12 cellular contexts compared by ENCODE assay signal in genomic region chr2:238015705-238016104, GRCh38. TPM values are rescaled to one million over a fixed set of nuclear protein-coding genes. Genes with fewer than 3 reads are reported as not detected.
A peak's percentile ranks its signal among the peaks of the same experiment; 100 is the strongest.
DNase-seq lines count a peak whose midpoint lies in the region; ATAC-seq and TF ChIP-seq lines count a peak whose summit lies in the region.
"Had no signal": no experiment of that assay in that cellular context is flagged by ENCODE, and none has a peak within 500 bp of the region (broad histone marks: within the 10 kb centered on the region; RNA-seq: fewer than 3 reads in every experiment).

No MANE protein-coding gene starts in this region.

- H3K36me3 ChIP-seq in BLaER1 (peaks cover 27% of the 10 kb centered on the region), liver (ENCODE audit: control insufficient read depth in 4 of 4, insufficient read depth in 3 of 4, low read depth in 1 of 4, low read length in 3 of 4) (peaks cover 2 to 10% (median 5%) of the 10 kb centered on the region in 4 donors), Caco-2 (ENCODE audit: control insufficient read depth, insufficient read depth, low read length) (no peaks in the 10 kb centered on the region)

- H3K9ac ChIP-seq in BLaER1 (no peak overlapping the region), liver (ENCODE audit: low read depth in 1 of 2, low read length in 2 of 2) (no peak overlapping the region)

- no peaks in the 10 kb centered on the region for H3K27me3 Mint-ChIP-seq in activated T-helper 2 cell treated with anti-CD3 and anti-CD28 coated beads, Interferon-gamma antibody, Interleukin-2, Interleukin-4, amounts not matched to agents 10 μg/mL and 5 μg/mL and 100 μg/mL, durations not matched to agents 14 hours and 24 hours and 36 hours (ENCODE audit: low read depth)
- no peaks in the 10 kb centered on the region for H3K27me3 Mint-ChIP-seq in Caco-2 (ENCODE audit: insufficient read depth, unreplicated experiment)

- TF ChIP-seq CTCF in GM13976 (IDR thresholded peaks at IDR 0.05; ENCODE audit: borderline replicate concordance, control extremely low read depth, extremely low read depth, insufficient read depth, missing control alignments) (peak; percentile 31), liver (IDR thresholded peaks at IDR 0.05; ENCODE audit: low read depth, low read length, missing input control) (peak; percentile 9), Caco-2 (IDR thresholded peaks at IDR 0.05; ENCODE audit: insufficient read depth in 1 of 2, low read depth in 1 of 2, low read length in 1 of 2, severe bottlenecking in 1 of 2, unreplicated experiment in 1 of 2) (no peak)

- peaks cover 49% of the 10 kb centered on the region for H3K4me1 ChIP-seq in BLaER1
- no peaks in the 10 kb centered on the region for H3K4me1 ChIP-seq in liver (ENCODE audit: control insufficient read depth in 4 of 4, insufficient read depth in 4 of 4, low read length in 3 of 4)
- no peaks in the 10 kb centered on the region for H3K4me1 ChIP-seq in Caco-2

- H3K4me3 ChIP-seq in BLaER1 (no peak overlapping the region), liver (ENCODE audit: low read depth in 1 of 3, low read length in 3 of 3) (no peak overlapping the region), Caco-2 (ENCODE audit: low read depth, low read length) (no peak overlapping the region)

- in situ Hi-C loops in GM13976 (cut with MboI; ENCODE audit: low sequenced_read_pairs, unreplicated experiment), result no loop called here

- H3K36me3 Mint-ChIP-seq in activated T-helper 2 cell treated with anti-CD3 and anti-CD28 coated beads, Interferon-gamma antibody, Interleukin-2, Interleukin-4, amounts not matched to agents 10 μg/mL and 5 μg/mL and 100 μg/mL, durations not matched to agents 14 hours and 24 hours and 36 hours (ENCODE audit: low read depth), result peaks cover 74% of the 10 kb centered on the region
- peaks cover 6% of the 10 kb centered on the region for H3K36me3 Mint-ChIP-seq in Caco-2 (ENCODE audit: insufficient read depth, unreplicated experiment)

- POLR2A ChIA-PET in Caco-2 (lab: Charles Lee), result no interaction called here

- H3K4me3 Mint-ChIP-seq in activated T-helper 2 cell treated with anti-CD3 and anti-CD28 coated beads, Interferon-gamma antibody, Interleukin-2, Interleukin-4, amounts not matched to agents 10 μg/mL and 5 μg/mL and 100 μg/mL, durations not matched to agents 14 hours and 24 hours and 36 hours (ENCODE audit: low read depth), result no peak overlapping the region
- no peak overlapping the region for H3K4me3 Mint-ChIP-seq in Caco-2 (ENCODE audit: unreplicated experiment)
- H3K4me3 Mint-ChIP-seq: activated T-cell treated with anti-CD3 and anti-CD28 coated beads, Interleukin-2, amount 50 U/mL, for 4 hours had no signal

- H3K4me1 Mint-ChIP-seq in activated T-helper 2 cell treated with anti-CD3 and anti-CD28 coated beads, Interferon-gamma antibody, Interleukin-2, Interleukin-4, amounts not matched to agents 10 μg/mL and 5 μg/mL and 100 μg/mL, durations not matched to agents 14 hours and 24 hours and 36 hours (ENCODE audit: low read depth), result peaks cover 39% of the 10 kb centered on the region
- H3K4me1 Mint-ChIP-seq in Caco-2 (ENCODE audit: low read depth, unreplicated experiment), result no peaks in the 10 kb centered on the region

- H3K27ac ChIP-seq in BLaER1 (no peak overlapping the region), liver (ENCODE audit: low read depth in 1 of 2, low read length in 2 of 2) (no peak overlapping the region)

- H3K4me2 ChIP-seq in BLaER1, result peak overlapping the region; percentile 16; the same call in 1 of the 2 replicates

- no peaks in the 10 kb centered on the region for H3K27me3 ChIP-seq in BLaER1
- H3K27me3 ChIP-seq in liver (ENCODE audit: control insufficient read depth in 4 of 4, insufficient read depth in 4 of 4, low read length in 3 of 4), result no peaks in the 10 kb centered on the region
- H3K27me3 ChIP-seq in Caco-2 (replicated peaks; ENCODE audit: control insufficient read depth, insufficient read depth, low read length), result no peaks in the 10 kb centered on the region

- intact Hi-C loops in activated T-helper 2 cell treated with anti-CD3 and anti-CD28 coated beads, Interferon-gamma antibody, Interleukin-2, Interleukin-4, amounts not matched to agents 10 μg/mL and 5 μg/mL and 100 μg/mL, durations not matched to agents 14 hours and 24 hours and 36 hours (cut with micrococcal nuclease), result no loop called here
- intact Hi-C loops in Caco-2 (cut with micrococcal nuclease; ENCODE audit: unreplicated experiment), result no loop called here

- ATAC-seq in HG02642 (IDR thresholded peaks at IDR 0.05; ENCODE audit: poor library complexity, unreplicated experiment) (no peak), GM18868 (IDR thresholded peaks at IDR 0.05; ENCODE audit: unreplicated experiment) (no peak)
- ATAC-seq: activated T-cell treated with anti-CD3 and anti-CD28 coated beads, Interleukin-2, amount 50 U/mL, for 4 hours had no signal

- peak in 1 of 2 donors; percentile 42 for TF ChIP-seq RAD21 in liver (IDR thresholded peaks at IDR 0.05)

- CTCF ChIA-PET in Caco-2 (lab: Charles Lee), result interaction anchor here (0.6 to 1.2 kb wide), 2 partner anchors 29 to 92 kb away, joined by 5 to 6 read pairs; no protein-coding TSS in a partner anchor

- WGBS in liver, result 85% methylated on average over 4 of the region's 4 CpGs

- DNase-seq in GM13976 (ENCODE audit: low spot score), result no peak
- no peak for DNase-seq in activated T-helper 2 cell treated with anti-CD3 and anti-CD28 coated beads, Interferon-gamma antibody, Interleukin-2, Interleukin-4, amounts not matched to agents 10 μg/mL and 5 μg/mL and 100 μg/mL, durations not matched to agents 14 hours and 24 hours and 36 hours (ENCODE audit: low spot score)
- DNase-seq in Caco-2, result no peak
- DNase-seq in GF-D8 (lab: John Stamatoyannopoulos, UW), result no peak
- DNase-seq: activated T-cell treated with anti-CD3 and anti-CD28 coated beads, Interleukin-2, amount 50 U/mL, for 4 hours; aorta; MV-4-11; NCI-H345 had no signal

- BruUV-seq in Caco-2 (replicated peaks; lab: Mats Ljungman, UMichigan), result no TSS peak

- H3K9me3 Mint-ChIP-seq in activated T-helper 2 cell treated with anti-CD3 and anti-CD28 coated beads, Interferon-gamma antibody, Interleukin-2, Interleukin-4, amounts not matched to agents 10 μg/mL and 5 μg/mL and 100 μg/mL, durations not matched to agents 14 hours and 24 hours and 36 hours, result no peaks in the 10 kb centered on the region
- H3K9me3 Mint-ChIP-seq in Caco-2 (ENCODE audit: unreplicated experiment), result no peaks in the 10 kb centered on the region
- H3K9me3 Mint-ChIP-seq: activated T-cell treated with anti-CD3 and anti-CD28 coated beads, Interleukin-2, amount 50 U/mL, for 4 hours had no signal

- peak overlapping the region; percentile 44 for H3K27ac Mint-ChIP-seq in activated T-helper 2 cell treated with anti-CD3 and anti-CD28 coated beads, Interferon-gamma antibody, Interleukin-2, Interleukin-4, amounts not matched to agents 10 μg/mL and 5 μg/mL and 100 μg/mL, durations not matched to agents 14 hours and 24 hours and 36 hours
- no peak overlapping the region for H3K27ac Mint-ChIP-seq in Caco-2 (ENCODE audit: unreplicated experiment)

- H4K20me1 ChIP-seq in BLaER1, result 0 out of 2 replicates have a peak, but pooled peaks cover 6% of the 10 kb centered on the region

- H3K9me3 ChIP-seq in BLaER1 (no peaks in the 10 kb centered on the region), liver (ENCODE audit: control insufficient read depth in 4 of 4, low read length in 3 of 4) (no peaks in the 10 kb centered on the region), Caco-2 (no peaks in the 10 kb centered on the region)

TF ChIP-seq in liver, 16 proteins besides CTCF, POLR2A, EP300 and RAD21:
- TF ChIP-seq SP1 (IDR thresholded peaks at IDR 0.05) (no peak), YY1 (IDR thresholded peaks at IDR 0.05) (no peak), FOXA1 (IDR thresholded peaks at IDR 0.05) (no peak), EGR1 (IDR thresholded peaks at IDR 0.05; ENCODE audit: low read depth in 2 of 2) (no peak), FOXA2 (IDR thresholded peaks at IDR 0.05) (no peak), NR2F2 (IDR thresholded peaks at IDR 0.05) (no peak), GABPA (IDR thresholded peaks at IDR 0.05 in 1 of 2, conservative IDR thresholded peaks at IDR 0.05 in 1 of 2) (no peak), RXRA (IDR thresholded peaks at IDR 0.05) (no peak)

RNA-seq across cellular contexts. Expression of gene SCLY, which starts 45.1 kb away (rescaled TPM):
- total RNA-seq in activated T-helper 2 cell treated with anti-CD3 and anti-CD28 coated beads, Interferon-gamma antibody, Interleukin-2, Interleukin-4, amounts not matched to agents 10 μg/mL and 5 μg/mL and 100 μg/mL, durations not matched to agents 14 hours and 24 hours and 36 hours, result 98.6 and 102 TPM in 2 replicates
- total RNA-seq in liver, result 10 to 100 TPM; 23.5 to 39.2 TPM
- polyA plus RNA-seq in liver, result 10 to 100 TPM; 21.6 to 26.6 TPM
- total RNA-seq in Caco-2 (2022), result 21.2 and 21.7 TPM in 2 replicates

RNA-seq across cellular contexts. Expression of gene UBE2F, which starts 48.9 kb away (rescaled TPM):
- total RNA-seq in activated T-helper 2 cell treated with anti-CD3 and anti-CD28 coated beads, Interferon-gamma antibody, Interleukin-2, Interleukin-4, amounts not matched to agents 10 μg/mL and 5 μg/mL and 100 μg/mL, durations not matched to agents 14 hours and 24 hours and 36 hours, result 137 and 146 TPM in 2 replicates
- total RNA-seq in liver (10 to 100 TPM; 30.5 to 31.6 TPM), Caco-2 (2022) (33.9 and 38.9 TPM in 2 replicates)
- polyA plus RNA-seq in liver, result 10 to 100 TPM; 32.6 to 55.3 TPM

Comparison
In these comparisons a context has a peak if more than half of its experiments do, and no peak if none do; other contexts are left out.
1. CTCF ChIP-seq: peak in GM13976 (single experiment) and liver (single experiment); none in Caco-2 (0 of 2).